In the genomic region with DNA sequence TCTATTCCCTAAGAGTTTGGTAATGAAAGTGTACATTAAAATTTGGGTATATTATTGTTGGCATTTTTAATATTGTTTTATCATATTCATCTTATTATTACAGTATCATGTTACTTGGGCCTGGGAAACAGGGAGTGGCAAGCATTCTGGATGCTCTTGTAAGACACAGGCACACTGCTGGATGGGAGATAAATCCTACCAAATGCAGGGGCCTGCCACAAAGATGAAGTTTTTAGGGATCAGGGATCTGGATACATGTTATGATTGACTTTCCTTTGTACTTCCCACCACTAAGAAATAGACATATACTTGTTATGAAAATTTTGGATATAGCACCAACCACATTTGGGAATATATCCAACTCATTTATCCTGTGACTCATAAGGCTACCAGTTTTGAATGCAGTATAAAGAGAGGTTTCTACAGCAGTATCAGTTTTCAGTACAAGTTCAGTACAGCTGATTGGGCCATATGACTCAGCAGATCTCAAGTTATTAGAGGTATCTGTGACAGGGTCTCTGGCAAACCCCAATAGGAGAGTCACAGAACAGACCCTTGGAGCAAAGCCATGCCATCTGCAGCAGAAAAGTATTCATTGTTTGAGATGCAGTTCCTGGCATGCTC, we compare ENCODE assay signal across 1 cellular context.
TF ChIP-seq lines count a peak whose summit lies in the region.

No MANE protein-coding gene starts in this region.

TF ChIP-seq in SK-N-SH, 30 proteins besides CTCF, POLR2A, EP300 and RAD21 (continued from another document):
- TF ChIP-seq, protein P1, sequence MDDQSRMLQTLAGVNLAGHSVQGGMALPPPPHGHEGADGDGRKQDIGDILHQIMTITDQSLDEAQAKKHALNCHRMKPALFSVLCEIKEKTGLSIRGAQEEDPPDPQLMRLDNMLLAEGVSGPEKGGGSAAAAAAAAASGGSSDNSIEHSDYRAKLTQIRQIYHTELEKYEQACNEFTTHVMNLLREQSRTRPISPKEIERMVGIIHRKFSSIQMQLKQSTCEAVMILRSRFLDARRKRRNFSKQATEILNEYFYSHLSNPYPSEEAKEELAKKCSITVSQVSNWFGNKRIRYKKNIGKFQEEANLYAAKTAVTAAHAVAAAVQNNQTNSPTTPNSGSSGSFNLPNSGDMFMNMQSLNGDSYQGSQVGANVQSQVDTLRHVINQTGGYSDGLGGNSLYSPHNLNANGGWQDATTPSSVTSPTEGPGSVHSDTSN (IDR thresholded peaks at IDR 0.05) = 0 out of 2 replicates have a peak, but pooled peaks have one; percentile 3
- TF ChIP-seq TCF12 (IDR thresholded peaks at IDR 0.05) (peak; percentile 33), YY1 (IDR thresholded peaks at IDR 0.05; ENCODE audit: low read depth) (no peak), POLR2AphosphoS5 (IDR thresholded peaks at IDR 0.05; ENCODE audit: low read depth, low read length) (no peak), NFIC (IDR thresholded peaks at IDR 0.05; ENCODE audit: borderline replicate concordance) (peak; percentile 44; the same call in 1 of the 2 replicates)
